11 cellular contexts compared by ENCODE assay signal in genomic region chr2:898319-898718, GRCh38. TPM values are rescaled to one million over a fixed set of nuclear protein-coding genes. Genes with fewer than 3 reads are reported as not detected.
A peak's percentile ranks its signal among the peaks of the same experiment; 100 is the strongest.
DNase-seq lines count a peak whose midpoint lies in the region; ATAC-seq lines count a peak whose summit lies in the region.
"Had no signal": no experiment of that assay in that cellular context is flagged by ENCODE, and none has a peak within 500 bp of the region (broad histone marks: within the 10 kb centered on the region; RNA-seq: fewer than 3 reads in every experiment).

No MANE protein-coding gene starts in this region.

- no peak overlapping the region for H3K27ac Mint-ChIP-seq in activated CD8-positive, alpha-beta memory T cell treated with anti-CD3 and anti-CD28 coated beads, Interleukin-2, amount 10 ng/mL, durations not matched to agents 7 days and 5 days
- no peak overlapping the region for H3K27ac Mint-ChIP-seq in natural killer cell treated with Interleukin-12 subunit alpha and Interleukin-12 subunit beta and Interleukin-15 and Interleukin-18, amount 100 ng/mL, for 72 hours

- no peaks in the 10 kb centered on the region for H3K36me3 Mint-ChIP-seq in activated CD8-positive, alpha-beta memory T cell treated with anti-CD3 and anti-CD28 coated beads, Interleukin-2, amount 10 ng/mL, durations not matched to agents 7 days and 5 days
- H3K36me3 Mint-ChIP-seq in natural killer cell treated with Interleukin-12 subunit alpha and Interleukin-12 subunit beta and Interleukin-15 and Interleukin-18, amount 100 ng/mL, for 72 hours: peaks cover 12% of the 10 kb centered on the region

- DNase-seq in activated CD8-positive, alpha-beta memory T cell treated with anti-CD3 and anti-CD28 coated beads, Interleukin-2, amount 10 ng/mL, durations not matched to agents 7 days and 5 days: peak; percentile 31
- no peak for DNase-seq in activated CD8-positive, alpha-beta memory T cell treated with anti-CD3 and anti-CD28 coated beads, Interleukin-2, amount 50 U/mL, for 48 hours
- DNase-seq in HT-29 (ENCODE audit: low spot score) (peak; percentile 21), dedifferentiated amniotic fluid mesenchymal stem cell (ENCODE audit: extremely low spot score) (peak; percentile 15), ureter (ENCODE audit: low spot score) (peak; percentile 36), NCI-H2029 treated with DMSO at 0.1 percent for 48 hours (lab: John Stamatoyannopoulos, UW) (no peak)
- DNase-seq in natural killer cell treated with Interleukin-12 subunit alpha and Interleukin-12 subunit beta and Interleukin-15 and Interleukin-18, amount 100 ng/mL, for 72 hours (ENCODE audit: low spot score): no peak
- DNase-seq: heart left ventricle, MV-4-11, nucleus accumbens had no signal

- CTCF ChIA-PET in activated CD8-positive, alpha-beta memory T cell treated with anti-CD3 and anti-CD28 coated beads, Interleukin-2, amount 10 ng/mL, durations not matched to agents 7 days and 5 days (lab: Charles Lee): no interaction called here

- no peak for ATAC-seq in activated CD8-positive, alpha-beta memory T cell treated with anti-CD3 and anti-CD28 coated beads, Interleukin-2, amount 10 ng/mL, durations not matched to agents 7 days and 5 days
- no peak for ATAC-seq in natural killer cell treated with Interleukin-12 subunit alpha and Interleukin-12 subunit beta and Interleukin-15 and Interleukin-18, amount 100 ng/mL, for 72 hours
- no peak for ATAC-seq in GM18498 (IDR thresholded peaks at IDR 0.05; ENCODE audit: unreplicated experiment)
- ATAC-seq: heart left ventricle had no signal

- no peaks in the 10 kb centered on the region for H3K4me1 Mint-ChIP-seq in activated CD8-positive, alpha-beta memory T cell treated with anti-CD3 and anti-CD28 coated beads, Interleukin-2, amount 10 ng/mL, durations not matched to agents 7 days and 5 days
- no peaks in the 10 kb centered on the region for H3K4me1 Mint-ChIP-seq in natural killer cell treated with Interleukin-12 subunit alpha and Interleukin-12 subunit beta and Interleukin-15 and Interleukin-18, amount 100 ng/mL, for 72 hours (ENCODE audit: low read depth in 2 of 2)

- H3K27me3 Mint-ChIP-seq in activated CD8-positive, alpha-beta memory T cell treated with anti-CD3 and anti-CD28 coated beads, Interleukin-2, amount 10 ng/mL, durations not matched to agents 7 days and 5 days: no peaks in the 10 kb centered on the region
- H3K27me3 Mint-ChIP-seq in natural killer cell treated with Interleukin-12 subunit alpha and Interleukin-12 subunit beta and Interleukin-15 and Interleukin-18, amount 100 ng/mL, for 72 hours: peaks cover 11 to 13% of the 10 kb centered on the region in 2 donors

- H3K4me3 Mint-ChIP-seq in activated CD8-positive, alpha-beta memory T cell treated with anti-CD3 and anti-CD28 coated beads, Interleukin-2, amount 10 ng/mL, durations not matched to agents 7 days and 5 days: no peak overlapping the region
- no peak overlapping the region for H3K4me3 Mint-ChIP-seq in natural killer cell treated with Interleukin-12 subunit alpha and Interleukin-12 subunit beta and Interleukin-15 and Interleukin-18, amount 100 ng/mL, for 72 hours

- H3K9me3 Mint-ChIP-seq in activated CD8-positive, alpha-beta memory T cell treated with anti-CD3 and anti-CD28 coated beads, Interleukin-2, amount 10 ng/mL, durations not matched to agents 7 days and 5 days (ENCODE audit: low read depth): no peaks in the 10 kb centered on the region
- H3K9me3 Mint-ChIP-seq in natural killer cell treated with Interleukin-12 subunit alpha and Interleukin-12 subunit beta and Interleukin-15 and Interleukin-18, amount 100 ng/mL, for 72 hours: peaks cover 7% of the 10 kb centered on the region

RNA-seq across cellular contexts. Expression of gene SNTG2, which starts 52.3 kb away (rescaled TPM):
- 1 to 10 TPM in 1 of 2 experiments, under 1 TPM in 1; 0.37 to 1.6 TPM for total RNA-seq in activated CD8-positive, alpha-beta memory T cell treated with anti-CD3 and anti-CD28 coated beads, Interleukin-2, amount 10 ng/mL, durations not matched to agents 7 days and 5 days
- total RNA-seq in HT-29 (2014; rRNA removed; shearing (Covaris generic)): not detected in 2 replicates
- total RNA-seq in ureter: 9.9 TPM
- under 1 TPM in 1 of 2 donors, not detected in 1; 0.31 TPM for total RNA-seq in natural killer cell treated with Interleukin-12 subunit alpha and Interleukin-12 subunit beta and Interleukin-15 and Interleukin-18, amount 100 ng/mL, for 72 hours

Comparison
In these comparisons a context has a peak if more than half of its experiments do, and no peak if none do; other contexts are left out.
1. DNase-seq: peak in activated CD8-positive, alpha-beta memory T cell treated with anti-CD3 and anti-CD28 coated beads, Interleukin-2, amount 10 ng/mL, durations not matched to agents 7 days and 5 days (single experiment), HT-29 (single experiment), dedifferentiated amniotic fluid mesenchymal stem cell (single experiment) and ureter (single experiment); none in activated CD8-positive, alpha-beta memory T cell treated with anti-CD3 and anti-CD28 coated beads, Interleukin-2, amount 50 U/mL, for 48 hours (single experiment), natural killer cell treated with Interleukin-12 subunit alpha and Interleukin-12 subunit beta and Interleukin-15 and Interleukin-18, amount 100 ng/mL, for 72 hours (single experiment) and NCI-H2029 treated with DMSO at 0.1 percent for 48 hours (single experiment).